Comparison of ENCODE assay signal across 1 cellular context in the genomic region with DNA sequence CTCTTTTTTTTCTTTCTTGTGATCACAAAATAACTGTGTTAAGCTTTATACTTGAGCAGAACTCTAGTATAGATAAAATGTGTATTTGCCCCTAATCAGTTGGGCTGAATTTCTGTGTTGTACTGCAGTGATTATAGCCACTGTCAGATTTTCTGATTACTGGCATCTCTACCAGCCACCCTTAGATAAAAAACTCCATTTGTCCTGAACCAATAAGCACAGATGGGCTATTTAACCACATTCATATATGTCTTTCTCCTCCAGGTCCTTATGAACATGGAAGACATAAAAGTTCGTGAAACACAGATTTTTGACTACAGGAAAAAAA.
TF ChIP-seq lines count a peak whose summit lies in the region.

No MANE protein-coding gene starts in this region.

TF ChIP-seq in HCT116, 20 proteins besides CTCF, POLR2A, EP300 and RAD21:
- TF ChIP-seq, protein P1, sequence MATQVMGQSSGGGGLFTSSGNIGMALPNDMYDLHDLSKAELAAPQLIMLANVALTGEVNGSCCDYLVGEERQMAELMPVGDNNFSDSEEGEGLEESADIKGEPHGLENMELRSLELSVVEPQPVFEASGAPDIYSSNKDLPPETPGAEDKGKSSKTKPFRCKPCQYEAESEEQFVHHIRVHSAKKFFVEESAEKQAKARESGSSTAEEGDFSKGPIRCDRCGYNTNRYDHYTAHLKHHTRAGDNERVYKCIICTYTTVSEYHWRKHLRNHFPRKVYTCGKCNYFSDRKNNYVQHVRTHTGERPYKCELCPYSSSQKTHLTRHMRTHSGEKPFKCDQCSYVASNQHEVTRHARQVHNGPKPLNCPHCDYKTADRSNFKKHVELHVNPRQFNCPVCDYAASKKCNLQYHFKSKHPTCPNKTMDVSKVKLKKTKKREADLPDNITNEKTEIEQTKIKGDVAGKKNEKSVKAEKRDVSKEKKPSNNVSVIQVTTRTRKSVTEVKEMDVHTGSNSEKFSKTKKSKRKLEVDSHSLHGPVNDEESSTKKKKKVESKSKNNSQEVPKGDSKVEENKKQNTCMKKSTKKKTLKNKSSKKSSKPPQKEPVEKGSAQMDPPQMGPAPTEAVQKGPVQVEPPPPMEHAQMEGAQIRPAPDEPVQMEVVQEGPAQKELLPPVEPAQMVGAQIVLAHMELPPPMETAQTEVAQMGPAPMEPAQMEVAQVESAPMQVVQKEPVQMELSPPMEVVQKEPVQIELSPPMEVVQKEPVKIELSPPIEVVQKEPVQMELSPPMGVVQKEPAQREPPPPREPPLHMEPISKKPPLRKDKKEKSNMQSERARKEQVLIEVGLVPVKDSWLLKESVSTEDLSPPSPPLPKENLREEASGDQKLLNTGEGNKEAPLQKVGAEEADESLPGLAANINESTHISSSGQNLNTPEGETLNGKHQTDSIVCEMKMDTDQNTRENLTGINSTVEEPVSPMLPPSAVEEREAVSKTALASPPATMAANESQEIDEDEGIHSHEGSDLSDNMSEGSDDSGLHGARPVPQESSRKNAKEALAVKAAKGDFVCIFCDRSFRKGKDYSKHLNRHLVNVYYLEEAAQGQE (IDR thresholded peaks at IDR 0.05; ENCODE audit: low read depth) = no peak
- TF ChIP-seq ZFX (IDR thresholded peaks at IDR 0.05) = no peak
- TF ChIP-seq ZBTB33 (IDR thresholded peaks at IDR 0.05; ENCODE audit: extremely low read depth, insufficient replicate concordance, low read length) = no peak
- TF ChIP-seq SIN3A (IDR thresholded peaks at IDR 0.05; ENCODE audit: low read depth) = no peak
- no peak for TF ChIP-seq ATF3 (IDR thresholded peaks at IDR 0.05)
- TF ChIP-seq EZH2phosphoT487 (IDR thresholded peaks at IDR 0.05; ENCODE audit: borderline replicate concordance) = no peak
- no peak for TF ChIP-seq SRF (IDR thresholded peaks at IDR 0.05; ENCODE audit: low read depth)
- no peak for TF ChIP-seq YY1 (IDR thresholded peaks at IDR 0.05; ENCODE audit: extremely low read depth, insufficient replicate concordance, low read depth, low read length)
- no peak for TF ChIP-seq POLR2AphosphoS5 (IDR thresholded peaks at IDR 0.05; ENCODE audit: low read depth, low read length)
